ENCODE assay signal across 1 cellular context in genomic region chr1:39478536-39478935, GRCh38.
TF ChIP-seq lines count a peak whose summit lies in the region.

No MANE protein-coding gene starts in this region.

TF ChIP-seq in GM23338, 12 proteins besides CTCF, POLR2A, EP300 and RAD21 (continued from another document):
- TF ChIP-seq REST (IDR thresholded peaks at IDR 0.05; ENCODE audit: unreplicated experiment) = no peak
- no peak for TF ChIP-seq ETS1 (IDR thresholded peaks at IDR 0.05)
- no peak for TF ChIP-seq EZH2 (IDR thresholded peaks at IDR 0.05; ENCODE audit: low read depth, unreplicated experiment)
- no peak for TF ChIP-seq EZH2phosphoT487 (IDR thresholded peaks at IDR 0.05; ENCODE audit: unreplicated experiment)
